Comparison of ENCODE assay signal across 13 cellular contexts in genomic region chr2:86213699-86214502, GRCh38. TPM values are rescaled to one million over a fixed set of nuclear protein-coding genes. Genes with fewer than 3 reads are reported as not detected.
A peak's percentile ranks its signal among the peaks of the same experiment; 100 is the strongest.
DNase-seq lines count a peak whose midpoint lies in the region; ATAC-seq and TF ChIP-seq lines count a peak whose summit lies in the region.
"Had no signal": no experiment of that assay in that cellular context is flagged by ENCODE, and none has a peak within 500 bp of the region (broad histone marks: within the 10 kb centered on the region; RNA-seq: fewer than 3 reads in every experiment).

No MANE protein-coding gene starts in this region.

- H3F3A ChIP-seq in neural progenitor cell (ENCODE audit: low read depth), result no peaks in the 10 kb centered on the region

- H3K9me3 Mint-ChIP-seq in CD4-positive, CD25-positive, alpha-beta regulatory T cell, result no peaks in the 10 kb centered on the region
- H3K9me3 Mint-ChIP-seq in neural progenitor cell, result no peaks in the 10 kb centered on the region

- H2AFZ ChIP-seq in neural progenitor cell (replicated peaks), result no peak overlapping the region

- H3K27me3 Mint-ChIP-seq in CD4-positive, CD25-positive, alpha-beta regulatory T cell, result no peaks in the 10 kb centered on the region
- no peaks in the 10 kb centered on the region for H3K27me3 Mint-ChIP-seq in neural progenitor cell (ENCODE audit: insufficient read depth, low read depth)

- no peak overlapping the region for H3K9ac ChIP-seq in neural progenitor cell
- H3K9ac ChIP-seq: KMS-11 had no signal

- peaks cover 55% of the 10 kb centered on the region for H3K36me3 ChIP-seq in CD4-positive, CD25-positive, alpha-beta regulatory T cell (ENCODE audit: control insufficient read depth, insufficient read depth, low read length)
- peaks cover 35% of the 10 kb centered on the region for H3K36me3 ChIP-seq in MG63
- H3K36me3 ChIP-seq in neural progenitor cell, result peaks cover 15% of the 10 kb centered on the region

- no peak overlapping the region for H3K27ac ChIP-seq in CD4-positive, CD25-positive, alpha-beta regulatory T cell (ENCODE audit: insufficient read depth, low read length, poor library complexity, severe bottlenecking)
- H3K27ac ChIP-seq in VCaP (peak overlapping the region; percentile 74), neural progenitor cell (no peak overlapping the region)
- H3K27ac ChIP-seq: KMS-11, neutrophil had no signal

- no peak for ATAC-seq in CD4-positive, CD25-positive, alpha-beta regulatory T cell (ENCODE audit: low read depth in 2 of 2)
- ATAC-seq: Panc1 had no signal

- H3K4me1 ChIP-seq in CD4-positive, CD25-positive, alpha-beta regulatory T cell (ENCODE audit: control insufficient read depth, insufficient read depth, low read length, poor library complexity, severe bottlenecking), result no peaks in the 10 kb centered on the region
- H3K4me1 ChIP-seq in neural progenitor cell, result no peaks in the 10 kb centered on the region

- TF ChIP-seq CTCF in VCaP (conservative IDR thresholded peaks at IDR 0.05) (no peak), neural progenitor cell (IDR thresholded peaks at IDR 0.05) (no peak)

- H3K4me3 Mint-ChIP-seq in CD4-positive, CD25-positive, alpha-beta regulatory T cell, result no peak overlapping the region
- no peak overlapping the region for H3K4me3 Mint-ChIP-seq in neural progenitor cell

- peaks cover 0 to 5% (median 0%) of the 10 kb centered on the region in 4 donors for H3K4me1 Mint-ChIP-seq in CD4-positive, CD25-positive, alpha-beta regulatory T cell
- H3K4me1 Mint-ChIP-seq in neural progenitor cell, result peaks cover 3% of the 10 kb centered on the region

- H4K20me1 ChIP-seq in neural progenitor cell (ENCODE audit: low read depth), result no peaks in the 10 kb centered on the region

- no peaks in the 10 kb centered on the region for H3K79me2 ChIP-seq in neural progenitor cell (ENCODE audit: low read depth)

- H3K36me3 Mint-ChIP-seq in CD4-positive, CD25-positive, alpha-beta regulatory T cell, result peaks cover 34% of the 10 kb centered on the region
- peaks cover 26% of the 10 kb centered on the region for H3K36me3 Mint-ChIP-seq in neural progenitor cell

- no peaks in the 10 kb centered on the region for H3K27me3 ChIP-seq in CD4-positive, CD25-positive, alpha-beta regulatory T cell (ENCODE audit: control insufficient read depth, insufficient read depth, low read length)
- H3K27me3 ChIP-seq in MG63 (no peaks in the 10 kb centered on the region), neural progenitor cell (no peaks in the 10 kb centered on the region)
- H3K27me3 ChIP-seq: neutrophil had no signal

- peak overlapping the region in 2 of 3 donors; percentile 34 to 49 for H3K27ac Mint-ChIP-seq in CD4-positive, CD25-positive, alpha-beta regulatory T cell
- H3K27ac Mint-ChIP-seq in neural progenitor cell, result no peak overlapping the region

- H3K4me2 ChIP-seq in neural progenitor cell, result no peak overlapping the region
- H3K4me2 ChIP-seq: KMS-11 had no signal

- DNase-seq in CD4-positive, CD25-positive, alpha-beta regulatory T cell, result no peak
- DNase-seq in DMS79 (lab: John Stamatoyannopoulos, UW) (peak; percentile 71), lung microvascular endothelial cell (ENCODE audit: low read depth in 2 of 2) (peak; percentile 72), cerebellar nuclear complex (lab: John Stamatoyannopoulos, UW) (no peak), MG63 (no peak), neural progenitor cell (ENCODE audit: low spot score) (no peak)
- no peak for DNase-seq in stimulated activated CD4-positive, alpha-beta T cell treated with anti-CD3 and anti-CD28 coated beads, Interleukin-2, amount 100 ng/mL, for 24 hours
- DNase-seq: effector CD8-positive, alpha-beta T cell; T-helper 9 cell had no signal

- no peak overlapping the region for H3K4me3 ChIP-seq in CD4-positive, CD25-positive, alpha-beta regulatory T cell (ENCODE audit: low read depth, low read length)
- H3K4me3 ChIP-seq in MG63, result no peak overlapping the region
- no peak overlapping the region for H3K4me3 ChIP-seq in neural progenitor cell

- H3K9me3 ChIP-seq in CD4-positive, CD25-positive, alpha-beta regulatory T cell (ENCODE audit: control insufficient read depth in 2 of 2, low read length in 2 of 2), result no peaks in the 10 kb centered on the region
- H3K9me3 ChIP-seq in MG63 (no peaks in the 10 kb centered on the region), neural progenitor cell (ENCODE audit: low read depth) (no peaks in the 10 kb centered on the region)
- H3K9me3 ChIP-seq: neutrophil had no signal

RNA-seq across cellular contexts. Expression of gene MRPL35, which starts 14.6 kb away (rescaled TPM):
- total RNA-seq in CD4-positive, CD25-positive, alpha-beta regulatory T cell, result 10.1 TPM
- polyA plus RNA-seq in CD4-positive, CD25-positive, alpha-beta regulatory T cell, result 10 to 100 TPM; 38.7 to 53.1 (median 39.8) TPM
- total RNA-seq in lung microvascular endothelial cell, result 24.0 and 25.6 TPM in 2 replicates
- total RNA-seq in MG63 (2014; rRNA removed; shearing (Covaris generic); ENCODE audit: low replicate concordance), result 75.5 and 77.0 TPM in 2 replicates
- total RNA-seq in neural progenitor cell (ENCODE audit: low replicate concordance), result 24.8 and 38.1 TPM in 2 replicates

RNA-seq across cellular contexts. Expression of gene IMMT, which starts 18.6 kb away (rescaled TPM):
- total RNA-seq in CD4-positive, CD25-positive, alpha-beta regulatory T cell, result 61.9 TPM
- 10 to 100 TPM; 58.4 to 71.3 (median 62.6) TPM for polyA plus RNA-seq in CD4-positive, CD25-positive, alpha-beta regulatory T cell
- 33.7 and 41.2 TPM in 2 replicates for total RNA-seq in lung microvascular endothelial cell
- total RNA-seq in MG63 (2014; rRNA removed; shearing (Covaris generic); ENCODE audit: low replicate concordance), result 54.4 and 57.5 TPM in 2 replicates
- 71.3 and 93.3 TPM in 2 replicates for total RNA-seq in neural progenitor cell (ENCODE audit: low replicate concordance)

Comparison
In these comparisons a context has a peak if more than half of its experiments do, and no peak if none do; other contexts are left out.
1. DNase-seq: peak in DMS79 (single experiment) and lung microvascular endothelial cell (2 of 2); none in CD4-positive, CD25-positive, alpha-beta regulatory T cell (0 of 3), cerebellar nuclear complex (0 of 2), stimulated activated CD4-positive, alpha-beta T cell treated with anti-CD3 and anti-CD28 coated beads, Interleukin-2, amount 100 ng/mL, for 24 hours (0 of 2), MG63 (single experiment) and neural progenitor cell (single experiment).